In genomic region chr12:75983851-75984250, GRCh38 we compare ENCODE assay signal across 8 cellular contexts. TPM values are rescaled to one million over a fixed set of nuclear protein-coding genes. Genes with fewer than 3 reads are reported as not detected.
DNase-seq lines count a peak whose midpoint lies in the region; ATAC-seq, FAIRE-seq and TF ChIP-seq lines count a peak whose summit lies in the region.
"Not testable (repeated sequence)": the region's sequence is repeated elsewhere in the genome, so short reads cannot be mapped to it uniquely, and the experiment has no call there.

No MANE protein-coding gene starts in this region.

- peak overlapping the region; percentile 0 to 38 for H3K4ac ChIP-seq in mesenchymal stem cell (ENCODE audit: low read depth in 1 of 2, low read length in 2 of 2)
- not testable (repeated sequence) for H3K4ac ChIP-seq in trophoblast cell (ENCODE audit: low read depth, low read length)

- TF ChIP-seq CTCF in CD8-positive, alpha-beta T cell (IDR thresholded peaks at IDR 0.05); HCT116 (IDR thresholded peaks at IDR 0.05 in 2 of 3, conservative IDR thresholded peaks at IDR 0.05 in 1 of 3; ENCODE audit: borderline replicate concordance in 1 of 3, insufficient read depth in 1 of 3, low read depth in 2 of 3, low read length in 2 of 3); PC-3 (conservative IDR thresholded peaks at IDR 0.05; ENCODE audit: low read depth, low read length); astrocyte (IDR thresholded peaks at IDR 0.05; ENCODE audit: insufficient read depth, low read depth, low read length); tibial artery (IDR thresholded peaks at IDR 0.05): not testable (repeated sequence)

- not testable (repeated sequence) for DNase-seq in CD8-positive, alpha-beta T cell; HCT116 (ENCODE audit: low read depth, low spot score); astrocyte (ENCODE audit: low read depth); mesenchymal stem cell; tibial artery
- DNase-seq in PC-3 (peak; percentile 20), trophoblast cell (peak in 1 of 2 donors; percentile 41)

- intact Hi-C loops in CD8-positive, alpha-beta T cell (cut with DNase I, micrococcal nuclease); HCT116 (cut with micrococcal nuclease); PC-3 (cut with micrococcal nuclease): not testable (repeated sequence)
- intact Hi-C loops in tibial artery (cut with DNase I; ENCODE audit: low total_unique reads): loop anchor here (5.0 kb wide), 1 partner anchor 48 kb away; the partner anchor contains the start of gene PHLDA1

- H3K27me3 ChIP-seq in CD8-positive, alpha-beta T cell (ENCODE audit: insufficient read depth, low read length); HCT116 (ENCODE audit: insufficient read depth, low read length); PC-3 (ENCODE audit: low read length); astrocyte (ENCODE audit: insufficient read depth, low read length); esophagus (ENCODE audit: control insufficient read depth in 1 of 2, insufficient read depth in 2 of 2, low read length in 2 of 2); mesenchymal stem cell (ENCODE audit: control insufficient read depth in 1 of 2, insufficient read depth in 1 of 2, low read length in 2 of 2); trophoblast cell (ENCODE audit: insufficient read depth, low read length); tibial artery: not testable (repeated sequence)

- H3K36me3 ChIP-seq in CD8-positive, alpha-beta T cell (ENCODE audit: insufficient read depth, low read length); HCT116 (ENCODE audit: control insufficient read depth in 1 of 2, insufficient read depth in 2 of 2, low read length in 2 of 2); PC-3 (ENCODE audit: low read depth, low read length); astrocyte (ENCODE audit: insufficient read depth, low read length); esophagus (ENCODE audit: control insufficient read depth in 2 of 2, insufficient read depth in 2 of 2, low read length in 1 of 2); mesenchymal stem cell (ENCODE audit: control insufficient read depth in 1 of 2, insufficient read depth in 2 of 2, low read depth in 1 of 2, low read length in 2 of 2); trophoblast cell (ENCODE audit: control insufficient read depth in 1 of 2, insufficient read depth in 2 of 2, low read length in 2 of 2); tibial artery: not testable (repeated sequence)

- H3K9me3 Mint-ChIP-seq in CD8-positive, alpha-beta T cell: not testable (repeated sequence)
- H3K9me3 Mint-ChIP-seq in astrocyte (ENCODE audit: unreplicated experiment): peaks cover 10% of the 10 kb centered on the region

- ATAC-seq in CD8-positive, alpha-beta T cell; HCT116; PC-3: not testable (repeated sequence)

- H3K9me2 ChIP-seq in HCT116 (ENCODE audit: insufficient read depth); PC-3 (replicated peaks; ENCODE audit: low read length): not testable (repeated sequence)

- RAD21 ChIA-PET in HCT116 (lab: Charles Lee; ENCODE audit: low non-redundant PET in 1 of 2, low total read pairs in 2 of 2, uncharacterized antibody in 2 of 2, unreplicated experiment in 2 of 2): not testable (repeated sequence)

- not testable (repeated sequence) for FAIRE-seq in astrocyte (lab: Jason Lieb, UNC)

- H2AK5ac ChIP-seq in mesenchymal stem cell (ENCODE audit: low read length, severe bottlenecking) (peak overlapping the region; percentile 88), trophoblast cell (ENCODE audit: low read length) (peak overlapping the region; percentile 10)

- not testable (repeated sequence) for H4K20me1 ChIP-seq in HCT116 (ENCODE audit: insufficient read depth); PC-3 (ENCODE audit: low read length); astrocyte (ENCODE audit: insufficient read depth, low read length)

- H3K79me1 ChIP-seq in mesenchymal stem cell (replicated peaks; ENCODE audit: low read length, poor library complexity, severe bottlenecking); trophoblast cell (ENCODE audit: low read length): not testable (repeated sequence)

- H3K27ac ChIP-seq in CD8-positive, alpha-beta T cell (ENCODE audit: low read depth, low read length); PC-3 (ENCODE audit: low read length); astrocyte (ENCODE audit: low read depth, low read length); mesenchymal stem cell (ENCODE audit: low read length, poor library complexity, severe bottlenecking); trophoblast cell (ENCODE audit: low read depth, low read length): not testable (repeated sequence)
- H3K27ac ChIP-seq in HCT116 (ENCODE audit: low read depth, low read length): peak overlapping the region; percentile 98
- H3K27ac ChIP-seq in esophagus (ENCODE audit: low read depth in 2 of 2, low read length in 1 of 2): peak overlapping the region; percentile 34 to 71
- peak overlapping the region; percentile 62 to 64 for H3K27ac ChIP-seq in tibial artery

- H3K4me1 ChIP-seq in CD8-positive, alpha-beta T cell (ENCODE audit: insufficient read depth, low read length); esophagus (ENCODE audit: control insufficient read depth in 2 of 2, insufficient read depth in 2 of 2, low read length in 1 of 2); mesenchymal stem cell (ENCODE audit: control insufficient read depth, insufficient read depth, low read depth, low read length); trophoblast cell (ENCODE audit: control insufficient read depth in 1 of 2, insufficient read depth in 2 of 2, low read length in 2 of 2): not testable (repeated sequence)
- peaks cover 66 to 76% of the 10 kb centered on the region in 2 experiments for H3K4me1 ChIP-seq in HCT116 (ENCODE audit: control insufficient read depth in 1 of 2, insufficient read depth in 2 of 2, low read length in 2 of 2)
- peaks cover 36% of the 10 kb centered on the region for H3K4me1 ChIP-seq in PC-3 (ENCODE audit: insufficient read depth, low read length)
- H3K4me1 ChIP-seq in astrocyte (ENCODE audit: insufficient read depth, low read length): peaks cover 15% of the 10 kb centered on the region
- H3K4me1 ChIP-seq in tibial artery: peaks cover 0 to 34% (median 13%) of the 10 kb centered on the region in 4 donors

- not testable (repeated sequence) for TF ChIP-seq RAD21 in HCT116 (IDR thresholded peaks at IDR 0.05; ENCODE audit: low read depth)

- peaks cover 24% of the 10 kb centered on the region for H3K4me1 Mint-ChIP-seq in CD8-positive, alpha-beta T cell (ENCODE audit: low read depth)
- peaks cover 15% of the 10 kb centered on the region for H3K4me1 Mint-ChIP-seq in astrocyte (ENCODE audit: low read depth, unreplicated experiment)

- H4K12ac ChIP-seq in trophoblast cell (ENCODE audit: low read depth, low read length): not testable (repeated sequence)

- H3K18ac ChIP-seq in mesenchymal stem cell (ENCODE audit: low read depth in 1 of 2, low read length in 2 of 2): peak overlapping the region in 1 of 2 experiments; percentile 26
- not testable (repeated sequence) for H3K18ac ChIP-seq in trophoblast cell (ENCODE audit: low read length)

- WGBS in esophagus, 2 donors: 74 to 79% methylated on average over 4 of the region's 4 CpGs
- WGBS in mesenchymal stem cell: 95% methylated on average over 4 of the region's 4 CpGs
- no CpG with 5 or more reads among the region's 4 CpGs for WGBS in trophoblast cell (ENCODE audit: extremely low coverage, insufficient coverage, insufficient read length)

- not testable (repeated sequence) for BruUV-seq in HCT116 (replicated peaks; lab: Mats Ljungman, UMichigan); PC-3 (replicated peaks; lab: Mats Ljungman, UMichigan)

- not testable (repeated sequence) for H3K4me3 ChIP-seq in CD8-positive, alpha-beta T cell (ENCODE audit: low read depth, low read length); HCT116 (replicated peaks in 1 of 2; ENCODE audit: low read depth in 1 of 2, low read length in 2 of 2); PC-3 (ENCODE audit: low read length); astrocyte (ENCODE audit: insufficient read depth, low read depth, low read length); trophoblast cell (ENCODE audit: low read depth, low read length); tibial artery
- H3K4me3 ChIP-seq in esophagus (ENCODE audit: low read depth in 1 of 2, low read length in 2 of 2): peak overlapping the region; percentile 14 to 53
- peak overlapping the region in 1 of 2 experiments; percentile 76 for H3K4me3 ChIP-seq in mesenchymal stem cell (ENCODE audit: insufficient read depth in 1 of 2, low read depth in 1 of 2, low read length in 2 of 2)

- H3K4me3 Mint-ChIP-seq in CD8-positive, alpha-beta T cell; astrocyte (ENCODE audit: unreplicated experiment): not testable (repeated sequence)

- peak overlapping the region; percentile 60 for H3K9ac ChIP-seq in HCT116 (ENCODE audit: low read length)
- not testable (repeated sequence) for H3K9ac ChIP-seq in PC-3 (ENCODE audit: low read length); astrocyte (ENCODE audit: low read length); trophoblast cell (ENCODE audit: low read length)
- H3K9ac ChIP-seq in mesenchymal stem cell (ENCODE audit: low read length): peak overlapping the region; percentile 81

- not testable (repeated sequence) for H3K9me3 ChIP-seq in CD8-positive, alpha-beta T cell (ENCODE audit: low read length); HCT116 (ENCODE audit: control insufficient read depth in 1 of 2, insufficient read depth in 1 of 2, low read depth in 1 of 2, low read length in 2 of 2); PC-3 (ENCODE audit: low read length); astrocyte (ENCODE audit: insufficient read depth, low read depth, low read length); esophagus (ENCODE audit: control insufficient read depth in 2 of 2, insufficient read depth in 1 of 2, low read depth in 1 of 2, low read length in 1 of 2); mesenchymal stem cell (ENCODE audit: control insufficient read depth, low read length); trophoblast cell (ENCODE audit: insufficient read depth, low read depth, low read length); tibial artery

- H4K8ac ChIP-seq in mesenchymal stem cell (ENCODE audit: low read length): peak overlapping the region; percentile 45
- H4K8ac ChIP-seq in trophoblast cell (ENCODE audit: low read depth, low read length): not testable (repeated sequence)

- H3K23ac ChIP-seq in mesenchymal stem cell (ENCODE audit: low read length in 2 of 2); trophoblast cell (ENCODE audit: low read length): not testable (repeated sequence)

- H3K14ac ChIP-seq in mesenchymal stem cell (ENCODE audit: low read length in 2 of 2); trophoblast cell (ENCODE audit: low read length): not testable (repeated sequence)

- peak overlapping the region; percentile 29 for H2BK15ac ChIP-seq in mesenchymal stem cell (ENCODE audit: low read depth, poor library complexity, severe bottlenecking)

- H3K27me3 Mint-ChIP-seq in CD8-positive, alpha-beta T cell (ENCODE audit: low read depth); astrocyte (ENCODE audit: low read depth, unreplicated experiment): not testable (repeated sequence)

- H3K27ac Mint-ChIP-seq in CD8-positive, alpha-beta T cell: peak overlapping the region; percentile 55
- H3K27ac Mint-ChIP-seq in astrocyte (ENCODE audit: unreplicated experiment): peak overlapping the region; percentile 41

- H2AFZ ChIP-seq in HCT116 (ENCODE audit: low read depth, low read length, poor library complexity, severe bottlenecking); PC-3 (ENCODE audit: low read length); astrocyte (ENCODE audit: low read depth, low read length); mesenchymal stem cell (ENCODE audit: low read depth, low read length); trophoblast cell (ENCODE audit: insufficient read depth, low read length, poor library complexity): not testable (repeated sequence)

- peak overlapping the region; percentile 57 for H3K4me2 ChIP-seq in HCT116 (ENCODE audit: low read length)
- not testable (repeated sequence) for H3K4me2 ChIP-seq in PC-3 (ENCODE audit: low read length); astrocyte (ENCODE audit: low read length); mesenchymal stem cell (ENCODE audit: low read length, poor library complexity, severe bottlenecking); trophoblast cell (ENCODE audit: low read length)

- not testable (repeated sequence) for H3K36me3 Mint-ChIP-seq in CD8-positive, alpha-beta T cell; astrocyte (ENCODE audit: low read depth, unreplicated experiment)

- TF ChIP-seq POLR2A in HCT116 (IDR thresholded peaks at IDR 0.05; ENCODE audit: borderline replicate concordance, extremely low read depth, insufficient read depth, insufficient read length): not testable (repeated sequence)

- not testable (repeated sequence) for H2BK5ac ChIP-seq in mesenchymal stem cell (ENCODE audit: low read depth, low read length, poor library complexity, severe bottlenecking); trophoblast cell (ENCODE audit: low read depth, low read length, poor library complexity)

- not testable (repeated sequence) for H3F3A ChIP-seq in PC-3 (ENCODE audit: low read length, unreplicated experiment)

- H4K91ac ChIP-seq in mesenchymal stem cell (ENCODE audit: low read length): not testable (repeated sequence)
- peak overlapping the region; percentile 43 for H4K91ac ChIP-seq in trophoblast cell (ENCODE audit: low read depth, low read length)

- CTCF ChIA-PET in CD8-positive, alpha-beta T cell (lab: Charles Lee); HCT116 (lab: Charles Lee); PC-3 (lab: Charles Lee): not testable (repeated sequence)

- H3K79me2 ChIP-seq in HCT116 (ENCODE audit: insufficient read depth, low read length): peaks cover 11% of the 10 kb centered on the region; the same call in 1 of the 2 replicates
- H3K79me2 ChIP-seq in PC-3 (ENCODE audit: low read length); astrocyte (ENCODE audit: insufficient read depth, low read length); trophoblast cell (ENCODE audit: control insufficient read depth, insufficient read depth, low read length, poor library complexity): not testable (repeated sequence)

- POLR2A ChIA-PET in CD8-positive, alpha-beta T cell (lab: Charles Lee); PC-3 (lab: Charles Lee; ENCODE audit: unreplicated experiment): not testable (repeated sequence)
- POLR2A ChIA-PET in HCT116 (lab: Charles Lee): interaction anchor here (0.7 to 1.3 kb wide), 2 partner anchors 44 to 224 kb away, joined by 3 read pairs; no protein-coding TSS in a partner anchor

- H2BK12ac ChIP-seq in mesenchymal stem cell (ENCODE audit: low read length in 2 of 2) (peak overlapping the region; percentile 7 to 88), trophoblast cell (ENCODE audit: low read length) (peak overlapping the region; percentile 2)

- H2BK120ac ChIP-seq in mesenchymal stem cell (ENCODE audit: low read depth, low read length): peak overlapping the region; percentile 61
- not testable (repeated sequence) for H2BK120ac ChIP-seq in trophoblast cell (ENCODE audit: insufficient read depth, low read length, poor library complexity)

RNA-seq across cellular contexts. Expression of gene PHLDA1, which starts 47.7 kb away (rescaled TPM):
- 1 to 10 TPM; 5.6 to 5.8 TPM for total RNA-seq in CD8-positive, alpha-beta T cell
- 231 TPM for total RNA-seq in HCT116 (2021; ENCODE audit: unreplicated experiment)
- 178 and 186 TPM in 2 replicates for polyA plus RNA-seq in HCT116 (2012)
- total RNA-seq in PC-3 (2014; rRNA removed): 181 and 218 TPM in 2 replicates
- 41.2 and 43.9 TPM in 2 replicates for total RNA-seq in astrocyte
- 10 to 100 TPM; 46.3 to 84.1 TPM for polyA plus RNA-seq in esophagus
- polyA plus RNA-seq in mesenchymal stem cell (2013, experiment 1 of 2): 90.2 TPM
- 90.9 TPM for polyA plus RNA-seq in mesenchymal stem cell (2013, experiment 2 of 2)
- polyA plus RNA-seq in trophoblast cell (2013): 3.8 and 4.5 TPM in 2 replicates
